Comparison of ENCODE assay signal across 26 cellular contexts in the genomic region with DNA sequence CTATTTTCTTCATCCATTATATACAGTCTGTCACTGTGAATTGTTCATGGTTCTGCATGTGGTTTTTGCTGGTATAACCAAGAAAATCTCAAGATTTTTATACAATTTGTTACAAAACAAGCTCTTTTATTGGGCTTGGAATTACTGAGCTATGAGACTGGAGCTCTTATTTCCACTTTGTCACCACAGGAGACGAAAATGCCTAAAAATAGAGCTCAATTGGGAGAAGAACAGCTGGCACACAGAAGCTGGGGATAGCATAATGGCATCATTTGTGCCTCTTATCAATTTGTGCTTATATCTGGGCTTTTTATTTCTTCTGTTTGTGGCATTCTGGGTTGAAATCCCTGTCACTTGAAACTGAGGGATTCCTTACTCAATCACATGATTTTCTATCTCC.
"Had no signal": no experiment of that assay in that cellular context is flagged by ENCODE, and none has a peak within 500 bp of the region (broad histone marks: within the 10 kb centered on the region; RNA-seq: fewer than 3 reads in every experiment).

No MANE protein-coding gene starts in this region.

- DNase-seq: activated B cell treated with CpG ODN at 0.5 μM for 24 hours; activated CD4-positive, alpha-beta T cell treated with anti-CD3 and anti-CD28 coated beads for 36 hours; activated CD4-positive, alpha-beta T cell treated with anti-CD3 and anti-CD28 coated beads, Interleukin-2, amount 50 U/mL, for 4 hours; activated CD8-positive, alpha-beta memory T cell treated with anti-CD3 and anti-CD28 coated beads, Interleukin-2, amount 50 U/mL, for 48 hours; activated naive CD4-positive, alpha-beta T cell treated with Interleukin-2 at 50 U/mL for 16 hours; activated naive CD8-positive, alpha-beta T cell treated with anti-CD3 and anti-CD28 coated beads, Interleukin-2, amount 10 ng/mL, durations not matched to agents 7 days and 5 days; activated T-cell treated with anti-CD3 and anti-CD28 coated beads, Interleukin-2, amount 50 U/mL, for 48 hours; amniotic stem cell; colonic mucosa; dorsolateral prefrontal cortex; gastrocnemius medialis; head of caudate nucleus; hypothalamus; left ventricle myocardium superior; mammary epithelial cell; midbrain; nephron progenitor cell; posterior cingulate gyrus; stimulated activated CD4-positive, alpha-beta T cell treated with anti-CD3 and anti-CD28 coated beads, Interleukin-2, amount 100 ng/mL, for 48 hours; stimulated activated CD8-positive, alpha-beta memory T cell treated with anti-CD3 and anti-CD28 coated beads, Interleukin-4, amount 100 ng/mL, for 48 hours; stimulated activated naive B cell treated with anti-CD40 and anti-IgM and Interleukin-4, amounts not matched to agents 10 μg/mL and 1 μg/mL and 100 μg/mL, for 72 hours; testis; trophoblast cell; uterus had no signal

- H3K27ac Mint-ChIP-seq: activated B cell treated with CpG ODN at 0.5 μM for 24 hours; activated CD4-positive, alpha-beta T cell treated with anti-CD3 and anti-CD28 coated beads for 36 hours; activated naive CD8-positive, alpha-beta T cell treated with anti-CD3 and anti-CD28 coated beads, Interleukin-2, amount 10 ng/mL, durations not matched to agents 7 days and 5 days; nephron progenitor cell; stimulated activated naive B cell treated with anti-CD40 and anti-IgM and Interleukin-4, amounts not matched to agents 10 μg/mL and 1 μg/mL and 100 μg/mL, for 72 hours had no signal

- ATAC-seq: activated CD4-positive, alpha-beta T cell treated with anti-CD3 and anti-CD28 coated beads for 36 hours; gastrocnemius medialis; left ventricle myocardium superior; sciatic nerve; stimulated activated naive B cell treated with anti-CD40 and anti-IgM and Interleukin-4, amounts not matched to agents 10 μg/mL and 1 μg/mL and 100 μg/mL, for 72 hours had no signal

- H3K9me3 Mint-ChIP-seq: activated B cell treated with CpG ODN at 0.5 μM for 24 hours, nephron progenitor cell had no signal

- H3K36me3 Mint-ChIP-seq: activated naive CD8-positive, alpha-beta T cell treated with anti-CD3 and anti-CD28 coated beads, Interleukin-2, amount 10 ng/mL, durations not matched to agents 7 days and 5 days; stimulated activated naive B cell treated with anti-CD40 and anti-IgM and Interleukin-4, amounts not matched to agents 10 μg/mL and 1 μg/mL and 100 μg/mL, for 72 hours had no signal

- H3K27me3 Mint-ChIP-seq: activated B cell treated with CpG ODN at 0.5 μM for 24 hours; activated naive CD8-positive, alpha-beta T cell treated with anti-CD3 and anti-CD28 coated beads, Interleukin-2, amount 10 ng/mL, durations not matched to agents 7 days and 5 days; central memory CD8-positive, alpha-beta T cell; stimulated activated naive B cell treated with anti-CD40 and anti-IgM and Interleukin-4, amounts not matched to agents 10 μg/mL and 1 μg/mL and 100 μg/mL, for 72 hours had no signal

- H3K4me3 Mint-ChIP-seq: activated B cell treated with CpG ODN at 0.5 μM for 24 hours; activated CD4-positive, alpha-beta T cell treated with anti-CD3 and anti-CD28 coated beads for 36 hours; activated naive CD8-positive, alpha-beta T cell treated with anti-CD3 and anti-CD28 coated beads, Interleukin-2, amount 10 ng/mL, durations not matched to agents 7 days and 5 days; central memory CD8-positive, alpha-beta T cell; nephron progenitor cell; stimulated activated naive B cell treated with anti-CD40 and anti-IgM and Interleukin-4, amounts not matched to agents 10 μg/mL and 1 μg/mL and 100 μg/mL, for 72 hours had no signal

- H3K4me1 Mint-ChIP-seq: activated B cell treated with CpG ODN at 0.5 μM for 24 hours; activated CD4-positive, alpha-beta T cell treated with anti-CD3 and anti-CD28 coated beads for 36 hours; activated naive CD8-positive, alpha-beta T cell treated with anti-CD3 and anti-CD28 coated beads, Interleukin-2, amount 10 ng/mL, durations not matched to agents 7 days and 5 days; central memory CD8-positive, alpha-beta T cell; nephron progenitor cell; stimulated activated naive B cell treated with anti-CD40 and anti-IgM and Interleukin-4, amounts not matched to agents 10 μg/mL and 1 μg/mL and 100 μg/mL, for 72 hours had no signal
